In genomic region chr6:155377061-155377460, GRCh38 we compare ENCODE assay signal across 17 cellular contexts.
A peak's percentile ranks its signal among the peaks of the same experiment; 100 is the strongest.
DNase-seq lines count a peak whose midpoint lies in the region; ATAC-seq, FAIRE-seq and TF ChIP-seq lines count a peak whose summit lies in the region.
"Had no signal": no experiment of that assay in that cellular context is flagged by ENCODE, and none has a peak within 500 bp of the region (broad histone marks: within the 10 kb centered on the region; RNA-seq: fewer than 3 reads in every experiment).

No MANE protein-coding gene starts in this region.

- no peaks in the 10 kb centered on the region for H3K9me3 Mint-ChIP-seq in HFFc6
- peaks cover 0 to 7% (median 0%) of the 10 kb centered on the region in 11 donors for H3K9me3 Mint-ChIP-seq in naive thymus-derived CD4-positive, alpha-beta T cell

- H3K9me3 ChIP-seq in A549: no peaks in the 10 kb centered on the region
- H3K9me3 ChIP-seq in naive thymus-derived CD4-positive, alpha-beta T cell (ENCODE audit: control insufficient read depth in 2 of 3, low read length in 3 of 3): no peaks in the 10 kb centered on the region
- H3K9me3 ChIP-seq: pancreas had no signal

- TF ChIP-seq CTCF in A549 (IDR thresholded peaks at IDR 0.05) (no peak), HFFc6 (IDR thresholded peaks at IDR 0.05) (no peak), fibroblast of villous mesenchyme (IDR thresholded peaks at IDR 0.05; ENCODE audit: insufficient read depth, low read depth, low read length) (no peak)

- no peak for TF ChIP-seq EP300 in A549 (IDR thresholded peaks at IDR 0.05)

- DNase-seq in A549 (ENCODE audit: low read depth in 1 of 2, low spot score in 1 of 2) (peak in 1 of 2 experiments; percentile 41), HFFc6 (peak; percentile 90), amniotic epithelial cell (ENCODE audit: low read depth) (peak; percentile 81), fibroblast of villous mesenchyme (ENCODE audit: low read depth) (peak; percentile 45), NOMO-1 treated with dmso at 0.1 percent for 144 hours (lab: John Stamatoyannopoulos, UW; ENCODE audit: unreplicated experiment) (no peak)
- DNase-seq in naive thymus-derived CD4-positive, alpha-beta T cell: no peak
- no peak for DNase-seq in activated CD8-positive, alpha-beta memory T cell treated with anti-CD3 and anti-CD28 coated beads for 24 hours
- DNase-seq: ACHN, activated T-cell treated with anti-CD3 and anti-CD28 coated beads for 4 hours, dermis blood vessel endothelial cell, DMS53, kidney, NCI-H1048, NCI-H2171 treated with DMSO at 0.1 percent for 48 hours, pancreas, substantia nigra had no signal

- no peak for TF ChIP-seq RAD21 in A549 (conservative IDR thresholded peaks at IDR 0.05 in 1 of 2, IDR thresholded peaks at IDR 0.05 in 1 of 2)

- 0 out of 3 replicates have a peak overlapping the region, but pooled peaks have one; percentile 27 for H3K4me2 ChIP-seq in A549

- H3K4me1 ChIP-seq in A549: peaks cover 12% of the 10 kb centered on the region; the same call in 2 of the 3 replicates
- no peaks in the 10 kb centered on the region for H3K4me1 ChIP-seq in naive thymus-derived CD4-positive, alpha-beta T cell (ENCODE audit: control insufficient read depth in 2 of 2, insufficient read depth in 2 of 2, low read length in 2 of 2)
- H3K4me1 ChIP-seq: pancreas had no signal

- POLR2A ChIA-PET in A549 (lab: Yijun Ruan, JAX): no interaction called here
- POLR2A ChIA-PET in naive thymus-derived CD4-positive, alpha-beta T cell (lab: Charles Lee): no interaction called here

- no peak for FAIRE-seq in A549 (lab: Jason Lieb, UNC)
- FAIRE-seq: kidney, pancreas had no signal

- CTCF ChIA-PET in A549 (lab: Yijun Ruan, JAX): no interaction called here
- CTCF ChIA-PET in naive thymus-derived CD4-positive, alpha-beta T cell (lab: Charles Lee): no interaction called here

- no peaks in the 10 kb centered on the region for H3K27me3 Mint-ChIP-seq in HFFc6 (ENCODE audit: insufficient read depth)
- no peaks in the 10 kb centered on the region for H3K27me3 Mint-ChIP-seq in naive thymus-derived CD4-positive, alpha-beta T cell

- H3K27me3 ChIP-seq in naive thymus-derived CD4-positive, alpha-beta T cell (ENCODE audit: control insufficient read depth in 2 of 2, insufficient read depth in 2 of 2, low read length in 2 of 2): no peaks in the 10 kb centered on the region
- H3K27me3 ChIP-seq: pancreas had no signal

- H3K4me3 ChIP-seq in A549 (no peak overlapping the region), fibroblast of villous mesenchyme (ENCODE audit: low read depth, low read length) (no peak overlapping the region)
- H3K4me3 ChIP-seq in naive thymus-derived CD4-positive, alpha-beta T cell (ENCODE audit: low read length): no peak overlapping the region
- H3K4me3 ChIP-seq: pancreas had no signal

- peaks cover 85% of the 10 kb centered on the region for H3K4me1 Mint-ChIP-seq in HFFc6 (ENCODE audit: low read depth)
- peaks cover 0 to 4% (median 0%) of the 10 kb centered on the region in 7 donors for H3K4me1 Mint-ChIP-seq in naive thymus-derived CD4-positive, alpha-beta T cell

- 17% methylated on average over 1 of the region's 1 CpG for WGBS in A549 (ENCODE audit: missing lambda C conversion rate)

- H3K36me3 ChIP-seq in naive thymus-derived CD4-positive, alpha-beta T cell (ENCODE audit: control insufficient read depth in 2 of 3, insufficient read depth in 3 of 3, low read length in 3 of 3): no peaks in the 10 kb centered on the region
- H3K36me3 ChIP-seq: pancreas had no signal

- peak overlapping the region; percentile 91 for H3K27ac Mint-ChIP-seq in HFFc6
- H3K27ac Mint-ChIP-seq in naive thymus-derived CD4-positive, alpha-beta T cell: no peak overlapping the region

- H3K27ac ChIP-seq in A549: no peak overlapping the region
- H3K27ac ChIP-seq in naive thymus-derived CD4-positive, alpha-beta T cell (ENCODE audit: low read depth, low read length): no peak overlapping the region
- H3K27ac ChIP-seq: pancreas had no signal

- intact Hi-C loops in naive thymus-derived CD4-positive, alpha-beta T cell (cut with micrococcal nuclease): no loop called here

- ATAC-seq in A549 (peak in 1 of 2 experiments; percentile 72; a peak in 3 of 6 replicates), GM19324 (IDR thresholded peaks at IDR 0.05; ENCODE audit: low FRiP score, unreplicated experiment) (no peak)
- no peak for ATAC-seq in naive thymus-derived CD4-positive, alpha-beta T cell
- ATAC-seq: pancreas had no signal

- no peak for TF ChIP-seq POLR2A in A549 (IDR thresholded peaks at IDR 0.05; ENCODE audit: low read length)

- H3K4me3 Mint-ChIP-seq in HFFc6: peak overlapping the region; percentile 37
- no peak overlapping the region for H3K4me3 Mint-ChIP-seq in naive thymus-derived CD4-positive, alpha-beta T cell

- peaks cover 13% of the 10 kb centered on the region; the same call in 1 of the 2 replicates for H3K36me3 Mint-ChIP-seq in HFFc6 (ENCODE audit: low read depth)
- H3K36me3 Mint-ChIP-seq in naive thymus-derived CD4-positive, alpha-beta T cell: peaks cover 0 to 1% (median 0%) of the 10 kb centered on the region in 5 donors

TF ChIP-seq in A549, 52 proteins besides CTCF, POLR2A, EP300 and RAD21:
- TF ChIP-seq ZC3H11A (IDR thresholded peaks at IDR 0.05) (no peak), GATA3 (IDR thresholded peaks at IDR 0.05; ENCODE audit: borderline replicate concordance) (peak; percentile 14; the same call in 1 of the 2 replicates), FOSL2 (IDR thresholded peaks at IDR 0.05) (no peak), FOSL2 (CRISPR knock-in tag; IDR thresholded peaks at IDR 0.05) (0 out of 2 replicates have a peak, but pooled peaks have one; percentile 23)

Comparison
In these comparisons a context has a peak if more than half of its experiments do, and no peak if none do; other contexts are left out.
1. DNase-seq: peak in HFFc6 (single experiment), amniotic epithelial cell (single experiment) and fibroblast of villous mesenchyme (single experiment); none in NOMO-1 treated with dmso at 0.1 percent for 144 hours (single experiment), naive thymus-derived CD4-positive, alpha-beta T cell (0 of 9) and activated CD8-positive, alpha-beta memory T cell treated with anti-CD3 and anti-CD28 coated beads for 24 hours (single experiment).